Comparison of ENCODE assay signal across 8 cellular contexts in genomic region chr15:33068531-33068990, GRCh38.
DNase-seq lines count a peak whose midpoint lies in the region; ATAC-seq, FAIRE-seq and TF ChIP-seq lines count a peak whose summit lies in the region.

No MANE protein-coding gene starts in this region.

- ATAC-seq in SK-N-SH treated with all-trans-retinoic acid at 6 μM for 48 hours = peak; percentile 60
- peak; percentile 96 for ATAC-seq in upper lobe of right lung
- ATAC-seq in HG03378 (IDR thresholded peaks at IDR 0.05; ENCODE audit: unreplicated experiment) = no peak

- peak; percentile 32 for DNase-seq in SIG-M5 treated with dmso at 0.1 percent for 504 hours (lab: John Stamatoyannopoulos, UW; ENCODE audit: unreplicated experiment)
- DNase-seq in SIG-M5 (lab: John Stamatoyannopoulos, UW) = no peak
- DNase-seq in keratinocyte (ENCODE audit: low read depth, low spot score) = peak; percentile 30
- DNase-seq in upper lobe of right lung = peak; percentile 84
- DNase-seq in superior temporal gyrus (ENCODE audit: extremely low spot score) = no peak
- DNase-seq in HAP-1 (ENCODE audit: low spot score in 2 of 2) = no peak

- H3K27ac ChIP-seq in keratinocyte (ENCODE audit: control insufficient read depth, insufficient read depth, low read length) (peak overlapping the region; percentile 67), upper lobe of right lung (peak overlapping the region; percentile 79)

- H3K4me1 ChIP-seq in keratinocyte (ENCODE audit: control insufficient read depth, extremely low read depth, insufficient read depth, low read length) (peaks cover 22% of the 10 kb centered on the region), upper lobe of right lung (peaks cover 13% of the 10 kb centered on the region), HAP-1 (no peaks in the 10 kb centered on the region)

- FAIRE-seq in keratinocyte (lab: Jason Lieb, UNC) = peak; percentile 84

- peak overlapping the region; percentile 97 for H2AFZ ChIP-seq in keratinocyte (ENCODE audit: control insufficient read depth, low read length)

- H3K79me2 ChIP-seq in keratinocyte (ENCODE audit: control insufficient read depth, insufficient read depth, low read length) = no peaks in the 10 kb centered on the region

- H3K36me3 ChIP-seq in keratinocyte (ENCODE audit: control insufficient read depth in 2 of 2, extremely low read depth in 1 of 2, insufficient read depth in 2 of 2, low read length in 2 of 2) (no peaks in the 10 kb centered on the region), upper lobe of right lung (no peaks in the 10 kb centered on the region), HAP-1 (replicated peaks) (no peaks in the 10 kb centered on the region)

- H3K4me3 ChIP-seq in keratinocyte (ENCODE audit: control insufficient read depth in 2 of 3, extremely low read depth in 1 of 3, insufficient read depth in 2 of 3, low read depth in 1 of 3, low read length in 3 of 3) (peak overlapping the region in 1 of 3 experiments; percentile 48), upper lobe of right lung (peak overlapping the region; percentile 39), HAP-1 (no peak overlapping the region)

- in situ Hi-C loops in HAP-1 (cut with MboI; ENCODE audit: low sequenced_read_pairs) = no loop called here

- intact Hi-C loops in upper lobe of right lung (cut with DNase I) = no loop called here

- dilution Hi-C loops in keratinocyte (cut with MboI; ENCODE audit: extremely low pct_ligation_motif_present, low sequenced_read_pairs) = no loop called here

- H3K4me2 ChIP-seq in keratinocyte (ENCODE audit: control insufficient read depth, extremely low read depth, insufficient read depth, low read depth, low read length) = peak overlapping the region; percentile 68

- no peaks in the 10 kb centered on the region for H3K9me1 ChIP-seq in keratinocyte (ENCODE audit: control insufficient read depth, extremely low read depth, insufficient read depth, low read length)

- H3K9me3 ChIP-seq in keratinocyte (ENCODE audit: control insufficient read depth, low read depth, low read length) (no peaks in the 10 kb centered on the region), upper lobe of right lung (no peaks in the 10 kb centered on the region), HAP-1 (no peaks in the 10 kb centered on the region)

- H3K9ac ChIP-seq in keratinocyte (ENCODE audit: control insufficient read depth, extremely low read depth, insufficient read depth, low read length) = peak overlapping the region; percentile 53

- H3K27me3 ChIP-seq in keratinocyte (ENCODE audit: control insufficient read depth, extremely low read depth, insufficient read depth, low read length) (no peaks in the 10 kb centered on the region), upper lobe of right lung (no peaks in the 10 kb centered on the region), HAP-1 (ENCODE audit: low read depth) (peaks cover 9% of the 10 kb centered on the region; the same call in 1 of the 2 replicates)

- TF ChIP-seq CTCF in keratinocyte (optimal IDR thresholded peaks at IDR 0.05 in 1 of 3, IDR thresholded peaks at IDR 0.05 in 1 of 3, conservative IDR thresholded peaks at IDR 0.05 in 1 of 3; ENCODE audit: extremely low read depth in 1 of 3, insufficient read depth in 2 of 3, low read length in 3 of 3) = no peak
- no peak for TF ChIP-seq CTCF in upper lobe of right lung (IDR thresholded peaks at IDR 0.05)

- no peaks in the 10 kb centered on the region for H4K20me1 ChIP-seq in keratinocyte (ENCODE audit: control insufficient read depth, extremely low read depth, insufficient read depth, low read length)

TF ChIP-seq in SK-N-SH treated with all-trans-retinoic acid at 6 μM for 48 hours, 23 proteins besides CTCF, POLR2A, EP300 and RAD21:
- TF ChIP-seq CSDC2 (CRISPR knock-in tag; IDR thresholded peaks at IDR 0.05) (no peak), ARNTL (CRISPR knock-in tag; IDR thresholded peaks at IDR 0.05; ENCODE audit: borderline replicate concordance, low read depth) (no peak), PPARA (CRISPR knock-in tag; IDR thresholded peaks at IDR 0.05; ENCODE audit: borderline replicate concordance) (no peak), RARB (CRISPR knock-in tag; IDR thresholded peaks at IDR 0.05) (no peak), GLIS3 (CRISPR knock-in tag; IDR thresholded peaks at IDR 0.05) (no peak), CSRNP3 (CRISPR knock-in tag; IDR thresholded peaks at IDR 0.05) (no peak), OSR1 (CRISPR knock-in tag; IDR thresholded peaks at IDR 0.05) (no peak), ISL1 (CRISPR knock-in tag; IDR thresholded peaks at IDR 0.05) (no peak), ZFP3 (CRISPR knock-in tag; IDR thresholded peaks at IDR 0.05) (no peak), ZNF70 (CRISPR knock-in tag; IDR thresholded peaks at IDR 0.05) (no peak), ZNF565 (CRISPR knock-in tag; conservative IDR thresholded peaks at IDR 0.05; ENCODE audit: low read depth) (no peak), ZFP30 (CRISPR knock-in tag; IDR thresholded peaks at IDR 0.05) (no peak), TOX (CRISPR knock-in tag; IDR thresholded peaks at IDR 0.05; ENCODE audit: borderline replicate concordance) (no peak), SNAI2 (CRISPR knock-in tag; IDR thresholded peaks at IDR 0.05) (no peak)
- TF ChIP-seq, protein P1, sequence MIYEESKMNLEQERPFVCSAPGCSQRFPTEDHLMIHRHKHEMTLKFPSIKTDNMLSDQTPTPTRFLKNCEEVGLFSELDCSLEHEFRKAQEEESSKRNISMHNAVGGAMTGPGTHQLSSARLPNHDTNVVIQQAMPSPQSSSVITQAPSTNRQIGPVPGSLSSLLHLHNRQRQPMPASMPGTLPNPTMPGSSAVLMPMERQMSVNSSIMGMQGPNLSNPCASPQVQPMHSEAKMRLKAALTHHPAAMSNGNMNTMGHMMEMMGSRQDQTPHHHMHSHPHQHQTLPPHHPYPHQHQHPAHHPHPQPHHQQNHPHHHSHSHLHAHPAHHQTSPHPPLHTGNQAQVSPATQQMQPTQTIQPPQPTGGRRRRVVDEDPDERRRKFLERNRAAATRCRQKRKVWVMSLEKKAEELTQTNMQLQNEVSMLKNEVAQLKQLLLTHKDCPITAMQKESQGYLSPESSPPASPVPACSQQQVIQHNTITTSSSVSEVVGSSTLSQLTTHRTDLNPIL (CRISPR knock-in tag; IDR thresholded peaks at IDR 0.05; ENCODE audit: low read depth) = no peak
- TF ChIP-seq, protein P2, sequence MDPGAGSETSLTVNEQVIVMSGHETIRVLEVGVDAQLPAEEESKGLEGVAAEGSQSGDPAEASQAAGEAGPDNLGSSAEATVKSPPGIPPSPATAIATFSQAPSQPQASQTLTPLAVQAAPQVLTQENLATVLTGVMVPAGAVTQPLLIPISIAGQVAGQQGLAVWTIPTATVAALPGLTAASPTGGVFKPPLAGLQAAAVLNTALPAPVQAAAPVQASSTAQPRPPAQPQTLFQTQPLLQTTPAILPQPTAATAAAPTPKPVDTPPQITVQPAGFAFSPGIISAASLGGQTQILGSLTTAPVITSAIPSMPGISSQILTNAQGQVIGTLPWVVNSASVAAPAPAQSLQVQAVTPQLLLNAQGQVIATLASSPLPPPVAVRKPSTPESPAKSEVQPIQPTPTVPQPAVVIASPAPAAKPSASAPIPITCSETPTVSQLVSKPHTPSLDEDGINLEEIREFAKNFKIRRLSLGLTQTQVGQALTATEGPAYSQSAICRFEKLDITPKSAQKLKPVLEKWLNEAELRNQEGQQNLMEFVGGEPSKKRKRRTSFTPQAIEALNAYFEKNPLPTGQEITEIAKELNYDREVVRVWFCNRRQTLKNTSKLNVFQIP (CRISPR knock-in tag; IDR thresholded peaks at IDR 0.05; ENCODE audit: borderline replicate concordance, low read depth) = no peak

Comparison
In these comparisons a context has a peak if more than half of its experiments do, and no peak if none do; other contexts are left out.
1. DNase-seq: peak in SIG-M5 treated with dmso at 0.1 percent for 504 hours (single experiment), keratinocyte (single experiment) and upper lobe of right lung (single experiment); none in SIG-M5 (single experiment), superior temporal gyrus (single experiment) and HAP-1 (0 of 2).